ENCODE assay signal across 9 cellular contexts in the genomic region with DNA sequence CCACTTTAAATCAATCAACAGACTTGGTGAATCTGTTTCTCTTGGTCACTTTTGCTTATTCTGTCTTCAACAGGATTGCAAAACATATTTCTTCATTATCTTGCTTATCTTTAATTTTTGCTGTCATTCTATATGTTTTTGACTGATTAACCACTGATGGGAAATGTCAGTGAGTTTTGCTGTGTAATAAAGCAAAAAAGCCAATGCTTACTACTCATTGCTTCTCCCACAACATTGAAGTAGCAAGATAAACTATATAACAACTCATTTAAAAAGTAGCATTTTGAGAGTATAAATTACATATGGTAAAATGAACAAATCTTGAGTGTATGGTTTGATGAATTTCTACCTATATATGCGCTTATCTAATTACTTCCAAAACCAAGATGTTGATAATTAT. TPM values are rescaled to one million over a fixed set of nuclear protein-coding genes. Genes with fewer than 3 reads are reported as not detected.
"Had no signal": no experiment of that assay in that cellular context is flagged by ENCODE, and none has a peak within 500 bp of the region (broad histone marks: within the 10 kb centered on the region; RNA-seq: fewer than 3 reads in every experiment).

No MANE protein-coding gene starts in this region.

- H3K27ac ChIP-seq: GM23248 had no signal

- H2AFZ ChIP-seq: GM23248 had no signal

- H3K9ac ChIP-seq: GM23248 had no signal

- FAIRE-seq: HTR-8/SVneo had no signal

- H3K36me3 ChIP-seq: HAP-1 had no signal

- H3K4me1 ChIP-seq: HAP-1 had no signal

- H3K4me3 ChIP-seq: GM23248, HAP-1 had no signal

- DNase-seq: GM23248, GOT3, H7, HFFc6, IMR-90 had no signal

- ATAC-seq: HCT116 had no signal

- H3K9me3 ChIP-seq: HAP-1 had no signal

RNA-seq across cellular contexts. Expression of gene CD200R1L, which starts 0.9 kb away (rescaled TPM):
- total RNA-seq: GM23248, H7, HFFc6, HT-29, IMR-90 had no signal
- polyA plus RNA-seq: GM23248, IMR-90 had no signal
